ENCODE assay signal across 39 cellular contexts in genomic region chr1:67503974-67504373, GRCh38.
"Had no signal": no experiment of that assay in that cellular context is flagged by ENCODE, and none has a peak within 500 bp of the region (broad histone marks: within the 10 kb centered on the region; RNA-seq: fewer than 3 reads in every experiment).

No MANE protein-coding gene starts in this region.

- H3K9me3 ChIP-seq: adrenal gland, ascending aorta, body of pancreas, colonic mucosa had no signal

- H3K4me1 Mint-ChIP-seq: activated T-helper 17 cell treated with anti-CD3 and anti-CD28 coated beads, Interleukin-2, amount 50 U/mL, for 72 hours had no signal

- H3K4me3 ChIP-seq: adrenal gland, ascending aorta, body of pancreas, cardiac muscle cell, colonic mucosa had no signal

- H3K27me3 Mint-ChIP-seq: activated naive CD4-positive, alpha-beta T cell treated with anti-CD3 and anti-CD28 coated beads, Interleukin-2, amount 50 U/mL, for 24 hours; central memory CD8-positive, alpha-beta T cell had no signal

- ATAC-seq: activated naive CD4-positive, alpha-beta T cell treated with anti-CD3 and anti-CD28 coated beads, Interleukin-2, amount 50 U/mL, for 72 hours; activated naive CD8-positive, alpha-beta T cell treated with anti-CD3 and anti-CD28 coated beads, Interleukin-2, amount 50 U/mL, for 24 hours; activated T-cell treated with anti-CD3 and anti-CD28 coated beads, Interleukin-2, amount 50 U/mL, for 4 hours; activated T-cell treated with anti-CD3 and anti-CD28 coated beads, Interleukin-2, amount 50 U/mL, for 72 hours; activated T-helper 17 cell treated with anti-CD3 and anti-CD28 coated beads, Interleukin-2, amount 50 U/mL, for 72 hours; body of pancreas had no signal

- H3K4me3 Mint-ChIP-seq: activated naive CD4-positive, alpha-beta T cell treated with anti-CD3 and anti-CD28 coated beads for 36 hours; activated naive CD4-positive, alpha-beta T cell treated with anti-CD3 and anti-CD28 coated beads, Interleukin-2, amount 10 ng/mL, durations not matched to agents 7 days and 5 days; activated naive CD4-positive, alpha-beta T cell treated with anti-CD3 and anti-CD28 coated beads, Interleukin-2, amount 50 U/mL, for 24 hours; activated naive CD8-positive, alpha-beta T cell; activated naive CD8-positive, alpha-beta T cell treated with anti-CD3 and anti-CD28 coated beads for 36 hours; activated naive CD8-positive, alpha-beta T cell treated with anti-CD3 and anti-CD28 coated beads, Interleukin-2, amount 10 ng/mL, durations not matched to agents 7 days and 5 days; activated naive CD8-positive, alpha-beta T cell treated with anti-CD3 and anti-CD28 coated beads, Interleukin-2, amount 50 U/mL, for 24 hours; activated T-cell treated with anti-CD3 and anti-CD28 coated beads, Interleukin-2, amount 50 U/mL, for 24 hours; activated T-cell treated with anti-CD3 and anti-CD28 coated beads, Interleukin-2, amount 50 U/mL, for 4 hours; activated T-cell treated with anti-CD3 and anti-CD28 coated beads, Interleukin-2, amount 50 U/mL, for 72 hours; activated T-helper 1 cell treated with anti-CD3 and anti-CD28 coated beads, Interleukin-12 subunit alpha, Interleukin-12 subunit beta, Interleukin-2, Interleukin-4 antibody, amounts not matched to agents 30 ng/mL and 10 ng/mL and 1 ng/mL, durations not matched to agents 14 hours and 24 hours and 36 hours; activated T-helper 17 cell treated with anti-CD3 and anti-CD28 coated beads, Interleukin-2, amount 50 U/mL, for 72 hours; brain; central memory CD8-positive, alpha-beta T cell had no signal

- H3K27ac Mint-ChIP-seq: activated naive CD4-positive, alpha-beta T cell treated with anti-CD3 and anti-CD28 coated beads for 36 hours; activated naive CD4-positive, alpha-beta T cell treated with anti-CD3 and anti-CD28 coated beads, Interleukin-2, amount 10 ng/mL, durations not matched to agents 7 days and 5 days; activated naive CD4-positive, alpha-beta T cell treated with anti-CD3 and anti-CD28 coated beads, Interleukin-2, amount 50 U/mL, for 24 hours; activated naive CD4-positive, alpha-beta T cell treated with anti-CD3 and anti-CD28 coated beads, Interleukin-2, amount 50 U/mL, for 72 hours; activated naive CD8-positive, alpha-beta T cell; activated naive CD8-positive, alpha-beta T cell treated with anti-CD3 and anti-CD28 coated beads for 36 hours; activated naive CD8-positive, alpha-beta T cell treated with anti-CD3 and anti-CD28 coated beads, Interleukin-2, amount 10 ng/mL, durations not matched to agents 7 days and 5 days; activated naive CD8-positive, alpha-beta T cell treated with anti-CD3 and anti-CD28 coated beads, Interleukin-2, amount 50 U/mL, for 24 hours; activated T-cell treated with anti-CD3 and anti-CD28 coated beads, Interleukin-2, amount 50 U/mL, for 24 hours; activated T-cell treated with anti-CD3 and anti-CD28 coated beads, Interleukin-2, amount 50 U/mL, for 72 hours; activated T-helper 1 cell treated with anti-CD3 and anti-CD28 coated beads, Interleukin-12 subunit alpha, Interleukin-12 subunit beta, Interleukin-2, Interleukin-4 antibody, amounts not matched to agents 30 ng/mL and 10 ng/mL and 1 ng/mL, durations not matched to agents 14 hours and 24 hours and 36 hours; activated T-helper 17 cell treated with anti-CD3 and anti-CD28 coated beads, Interleukin-2, amount 50 U/mL, for 72 hours; activated T-helper 2 cell treated with anti-CD3 and anti-CD28 coated beads, Interferon-gamma antibody, Interleukin-2, Interleukin-4, amounts not matched to agents 10 μg/mL and 5 μg/mL and 100 μg/mL, durations not matched to agents 14 hours and 24 hours and 36 hours; brain had no signal

- H3K9me3 Mint-ChIP-seq: activated naive CD4-positive, alpha-beta T cell treated with anti-CD3 and anti-CD28 coated beads for 36 hours; activated naive CD4-positive, alpha-beta T cell treated with anti-CD3 and anti-CD28 coated beads, Interleukin-2, amount 10 ng/mL, durations not matched to agents 7 days and 5 days; activated naive CD4-positive, alpha-beta T cell treated with anti-CD3 and anti-CD28 coated beads, Interleukin-2, amount 50 U/mL, for 24 hours; activated naive CD4-positive, alpha-beta T cell treated with anti-CD3 and anti-CD28 coated beads, Interleukin-2, amount 50 U/mL, for 72 hours; activated naive CD8-positive, alpha-beta T cell treated with anti-CD3 and anti-CD28 coated beads for 36 hours; activated naive CD8-positive, alpha-beta T cell treated with anti-CD3 and anti-CD28 coated beads, Interleukin-2, amount 10 ng/mL, durations not matched to agents 7 days and 5 days; activated naive CD8-positive, alpha-beta T cell treated with anti-CD3 and anti-CD28 coated beads, Interleukin-2, amount 50 U/mL, for 24 hours; activated T-cell treated with anti-CD3 and anti-CD28 coated beads, Interleukin-2, amount 50 U/mL, for 24 hours; activated T-cell treated with anti-CD3 and anti-CD28 coated beads, Interleukin-2, amount 50 U/mL, for 4 hours; activated T-cell treated with anti-CD3 and anti-CD28 coated beads, Interleukin-2, amount 50 U/mL, for 72 hours; activated T-helper 1 cell treated with anti-CD3 and anti-CD28 coated beads, Interleukin-12 subunit alpha, Interleukin-12 subunit beta, Interleukin-2, Interleukin-4 antibody, amounts not matched to agents 30 ng/mL and 10 ng/mL and 1 ng/mL, durations not matched to agents 14 hours and 24 hours and 36 hours; activated T-helper 17 cell treated with anti-CD3 and anti-CD28 coated beads, Interleukin-2, amount 50 U/mL, for 72 hours; activated T-helper 2 cell treated with anti-CD3 and anti-CD28 coated beads, Interferon-gamma antibody, Interleukin-2, Interleukin-4, amounts not matched to agents 10 μg/mL and 5 μg/mL and 100 μg/mL, durations not matched to agents 14 hours and 24 hours and 36 hours; brain; central memory CD8-positive, alpha-beta T cell had no signal

- FAIRE-seq: astrocyte, bronchial epithelial cell, colon had no signal

- H3K36me3 Mint-ChIP-seq: activated naive CD4-positive, alpha-beta T cell treated with anti-CD3 and anti-CD28 coated beads, Interleukin-2, amount 10 ng/mL, durations not matched to agents 7 days and 5 days; activated naive CD4-positive, alpha-beta T cell treated with anti-CD3 and anti-CD28 coated beads, Interleukin-2, amount 50 U/mL, for 24 hours; activated naive CD8-positive, alpha-beta T cell; activated naive CD8-positive, alpha-beta T cell treated with anti-CD3 and anti-CD28 coated beads for 36 hours; activated naive CD8-positive, alpha-beta T cell treated with anti-CD3 and anti-CD28 coated beads, Interleukin-2, amount 10 ng/mL, durations not matched to agents 7 days and 5 days; brain had no signal

- H3K4me1 ChIP-seq: adrenal gland, ascending aorta, body of pancreas, colonic mucosa had no signal

- H3K27ac ChIP-seq: adrenal gland, ascending aorta, body of pancreas, cardiac muscle cell, colonic mucosa had no signal

- H3K27me3 ChIP-seq: adrenal gland, ascending aorta, body of pancreas, colonic mucosa had no signal

- H3K36me3 ChIP-seq: adrenal gland, ascending aorta, cardiac muscle cell, colonic mucosa had no signal

- DNase-seq: activated effector memory CD4-positive, alpha-beta T cell treated with anti-CD3 and anti-CD28 coated beads, Interleukin-2, amount 50 U/mL, for 16 hours; activated effector memory CD4-positive, alpha-beta T cell treated with Interleukin-2 at 50 U/mL for 16 hours; activated gamma-delta T cell; activated gamma-delta T cell treated with Interleukin-2 at 50 U/mL for 16 hours; activated naive CD4-positive, alpha-beta T cell; activated naive CD4-positive, alpha-beta T cell treated with anti-CD3 and anti-CD28 coated beads for 36 hours; activated naive CD4-positive, alpha-beta T cell treated with anti-CD3 and anti-CD28 coated beads, Interleukin-2, amount 10 ng/mL, durations not matched to agents 7 days and 5 days; activated naive CD4-positive, alpha-beta T cell treated with anti-CD3 and anti-CD28 coated beads, Interleukin-2, amount 50 U/mL, for 16 hours; activated naive CD4-positive, alpha-beta T cell treated with Interleukin-2 at 50 U/mL for 16 hours; activated naive CD8-positive, alpha-beta T cell treated with anti-CD3 and anti-CD28 coated beads for 36 hours; activated naive CD8-positive, alpha-beta T cell treated with anti-CD3 and anti-CD28 coated beads, Interleukin-2, amount 10 ng/mL, durations not matched to agents 7 days and 5 days; activated naive CD8-positive, alpha-beta T cell treated with anti-CD3 and anti-CD28 coated beads, Interleukin-2, amount 50 U/mL, for 24 hours; activated T-cell treated with anti-CD3 and anti-CD28 coated beads, Interleukin-2, amount 50 U/mL, for 24 hours; activated T-cell treated with anti-CD3 and anti-CD28 coated beads, Interleukin-2, amount 50 U/mL, for 4 hours; activated T-cell treated with anti-CD3 and anti-CD28 coated beads, Interleukin-2, amount 50 U/mL, for 48 hours; activated T-cell treated with anti-CD3 and anti-CD28 coated beads, Interleukin-2, amount 50 U/mL, for 72 hours; adrenal gland; amniotic stem cell; amygdala; anterior cingulate cortex; aorta; body of pancreas; caudate nucleus; central memory CD4-positive, alpha-beta T cell; cerebellar nuclear complex; colonic mucosa had no signal
